ENCODE assay signal across 8 cellular contexts in genomic region chr10:127243490-127244272, GRCh38. TPM values are rescaled to one million over a fixed set of nuclear protein-coding genes. Genes with fewer than 3 reads are reported as not detected.
DNase-seq lines count a peak whose midpoint lies in the region; ATAC-seq, FAIRE-seq and TF ChIP-seq lines count a peak whose summit lies in the region.

No MANE protein-coding gene starts in this region.

- 44 to 48% methylated on average over 4 of the region's 4 CpGs for WGBS in testis, 2 donors

- no peak overlapping the region for H3K9ac ChIP-seq in kidney (ENCODE audit: low read length in 2 of 2)

- POLR2A ChIA-PET in activated naive CD8-positive, alpha-beta T cell treated with anti-CD3 and anti-CD28 coated beads, Interleukin-2, amount 10 ng/mL, durations not matched to agents 7 days and 5 days (lab: Charles Lee) = no interaction called here

- FAIRE-seq in kidney (lab: Jason Lieb, UNC) = no peak

- no peak overlapping the region for H3K4me3 ChIP-seq in kidney (ENCODE audit: low read length in 2 of 2)
- no peak overlapping the region for H3K4me3 ChIP-seq in testis

- H3K9me3 Mint-ChIP-seq in activated naive CD8-positive, alpha-beta T cell treated with anti-CD3 and anti-CD28 coated beads, Interleukin-2, amount 10 ng/mL, durations not matched to agents 7 days and 5 days = no peaks in the 10 kb centered on the region

- intact Hi-C loops in kidney (cut with DNase I) = no loop called here
- intact Hi-C loops in testis (cut with DNase I; ENCODE audit: low total_unique reads) = no loop called here

- TF ChIP-seq CTCF in kidney (IDR thresholded peaks at IDR 0.05; ENCODE audit: borderline replicate concordance, extremely low read depth, insufficient read depth) (peak; percentile 39), testis (IDR thresholded peaks at IDR 0.05) (peak in 1 of 3 experiments; percentile 20)

- TF ChIP-seq POLR2A in testis (IDR thresholded peaks at IDR 0.05) = no peak

- H3K27me3 ChIP-seq in testis = no peaks in the 10 kb centered on the region

- peak; percentile 0 for DNase-seq in NCI-H2227 (lab: John Stamatoyannopoulos, UW; ENCODE audit: unreplicated experiment)
- no peak for DNase-seq in NCI-H2227 treated with DMSO at 0.1 percent for 48 hours (lab: John Stamatoyannopoulos, UW)
- DNase-seq in NCI-H460 (ENCODE audit: extremely low read depth, low read depth) = peak; percentile 60
- peak; percentile 40 for DNase-seq in activated naive CD8-positive, alpha-beta T cell treated with anti-CD3 and anti-CD28 coated beads, Interleukin-2, amount 10 ng/mL, durations not matched to agents 7 days and 5 days
- DNase-seq in kidney = no peak
- peak; percentile 62 for DNase-seq in testis
- DNase-seq in CD1c-positive myeloid dendritic cell (ENCODE audit: extremely low spot score) = no peak

- H3K27ac Mint-ChIP-seq in activated naive CD8-positive, alpha-beta T cell treated with anti-CD3 and anti-CD28 coated beads, Interleukin-2, amount 10 ng/mL, durations not matched to agents 7 days and 5 days = no peak overlapping the region

- H3K27me3 Mint-ChIP-seq in activated naive CD8-positive, alpha-beta T cell treated with anti-CD3 and anti-CD28 coated beads, Interleukin-2, amount 10 ng/mL, durations not matched to agents 7 days and 5 days = peaks cover 14% of the 10 kb centered on the region

- no peaks in the 10 kb centered on the region for H3K4me1 Mint-ChIP-seq in activated naive CD8-positive, alpha-beta T cell treated with anti-CD3 and anti-CD28 coated beads, Interleukin-2, amount 10 ng/mL, durations not matched to agents 7 days and 5 days

- no peak overlapping the region for H3K27ac ChIP-seq in kidney (ENCODE audit: low read depth in 2 of 2, low read length in 2 of 2)
- no peak overlapping the region for H3K27ac ChIP-seq in testis

- no peak overlapping the region for H3K4me3 Mint-ChIP-seq in activated naive CD8-positive, alpha-beta T cell treated with anti-CD3 and anti-CD28 coated beads, Interleukin-2, amount 10 ng/mL, durations not matched to agents 7 days and 5 days

- H3K36me3 ChIP-seq in kidney (ENCODE audit: control insufficient read depth in 1 of 2, insufficient read depth in 2 of 2, low read length in 2 of 2) (peaks cover 0 to 5% of the 10 kb centered on the region in 2 donors), testis (ENCODE audit: low read depth, missing control alignments) (no peaks in the 10 kb centered on the region)

- ATAC-seq in activated naive CD8-positive, alpha-beta T cell treated with anti-CD3 and anti-CD28 coated beads, Interleukin-2, amount 10 ng/mL, durations not matched to agents 7 days and 5 days (ENCODE audit: low read depth) = no peak
- ATAC-seq in HG02840 (IDR thresholded peaks at IDR 0.05; ENCODE audit: low FRiP score, unreplicated experiment) = no peak

- no peaks in the 10 kb centered on the region for H3K36me3 Mint-ChIP-seq in activated naive CD8-positive, alpha-beta T cell treated with anti-CD3 and anti-CD28 coated beads, Interleukin-2, amount 10 ng/mL, durations not matched to agents 7 days and 5 days

- H3K4me1 ChIP-seq in kidney (ENCODE audit: control insufficient read depth in 1 of 2, insufficient read depth in 1 of 2, low read depth in 1 of 2, low read length in 2 of 2) = no peaks in the 10 kb centered on the region
- peaks cover 5% of the 10 kb centered on the region for H3K4me1 ChIP-seq in testis

- H3K9me3 ChIP-seq in kidney (ENCODE audit: control insufficient read depth in 1 of 2, low read length in 2 of 2) (no peaks in the 10 kb centered on the region), testis (no peaks in the 10 kb centered on the region)

RNA-seq across cellular contexts. Expression of gene INSYN2A, which starts 47.3 kb away (rescaled TPM):
- total RNA-seq in NCI-H460 (2014; rRNA removed; shearing (Covaris generic)) = 0.12 and 0.17 TPM in 2 replicates
- 0.24 TPM in 1 of 2 replicates, not detected in the other for polyA plus RNA-seq in NCI-H460 (2014; cell fraction: nucleus; rRNA removed)
- not detected for total RNA-seq in activated naive CD8-positive, alpha-beta T cell treated with anti-CD3 and anti-CD28 coated beads, Interleukin-2, amount 10 ng/mL, durations not matched to agents 7 days and 5 days
- 0.28 TPM for total RNA-seq in kidney
- not detected for polyA plus RNA-seq in kidney (ENCODE audit: insufficient read depth, low read depth, low replicate concordance)
- total RNA-seq in testis = 1 to 10 TPM; 2.0 to 2.4 TPM
- polyA plus RNA-seq in testis (ENCODE audit: insufficient read depth, low read depth, low replicate concordance) = 1.4 TPM

Comparison
In these comparisons a context has a peak if more than half of its experiments do, and no peak if none do; other contexts are left out.
1. DNase-seq: peak in NCI-H2227 (single experiment), NCI-H460 (single experiment), activated naive CD8-positive, alpha-beta T cell treated with anti-CD3 and anti-CD28 coated beads, Interleukin-2, amount 10 ng/mL, durations not matched to agents 7 days and 5 days (single experiment) and testis (single experiment); none in NCI-H2227 treated with DMSO at 0.1 percent for 48 hours (single experiment), kidney (single experiment) and CD1c-positive myeloid dendritic cell (single experiment).